Comparison of ENCODE assay signal across 10 cellular contexts in genomic region chr2:8456149-8457091, GRCh38.
A peak's percentile ranks its signal among the peaks of the same experiment; 100 is the strongest.
DNase-seq lines count a peak whose midpoint lies in the region; ATAC-seq, FAIRE-seq and TF ChIP-seq lines count a peak whose summit lies in the region.
"Had no signal": no experiment of that assay in that cellular context is flagged by ENCODE, and none has a peak within 500 bp of the region (broad histone marks: within the 10 kb centered on the region; RNA-seq: fewer than 3 reads in every experiment).

No MANE protein-coding gene starts in this region.

- H2AFZ ChIP-seq in KMS-11 (ENCODE audit: low read depth) (peak overlapping the region; percentile 36), parathyroid adenoma (peak overlapping the region; percentile 78)

- H3K4me2 ChIP-seq in KMS-11 (peak overlapping the region; percentile 74), parathyroid adenoma (ENCODE audit: low read length) (peak overlapping the region; percentile 68)

- H3K4me1 Mint-ChIP-seq in osteocyte (ENCODE audit: unreplicated experiment) = no peaks in the 10 kb centered on the region

- no peaks in the 10 kb centered on the region for H3K9me3 Mint-ChIP-seq in osteocyte (ENCODE audit: unreplicated experiment)

- no peak for ATAC-seq in HG02623 (IDR thresholded peaks at IDR 0.05; ENCODE audit: unreplicated experiment)

- H3K4me1 ChIP-seq in KMS-11 (ENCODE audit: low read depth, poor library complexity, severe bottlenecking) = peaks cover 18% of the 10 kb centered on the region
- peaks cover 9% of the 10 kb centered on the region for H3K4me1 ChIP-seq in parathyroid adenoma

- H3K36me3 Mint-ChIP-seq in osteocyte (ENCODE audit: unreplicated experiment) = no peaks in the 10 kb centered on the region

- H3K36me3 ChIP-seq in KMS-11 (ENCODE audit: insufficient read depth) (no peaks in the 10 kb centered on the region), parathyroid adenoma (ENCODE audit: control insufficient read depth, insufficient read depth, low read length) (no peaks in the 10 kb centered on the region)
- H3K36me3 ChIP-seq: cardiac muscle cell had no signal

- H3K4me3 ChIP-seq in KMS-11 (IDR thresholded peaks at IDR 0.05; ENCODE audit: insufficient read depth, low read depth, low read length) = peak overlapping the region; percentile 62
- no peak overlapping the region for H3K4me3 ChIP-seq in parathyroid adenoma (ENCODE audit: low read depth, low read length)
- H3K4me3 ChIP-seq: cardiac muscle cell had no signal

- H3K9me3 ChIP-seq in parathyroid adenoma (ENCODE audit: control insufficient read depth, low read length) = no peaks in the 10 kb centered on the region

- DNase-seq in GM13976 (ENCODE audit: low spot score) (peak; percentile 66), activated gamma-delta T cell treated with Interleukin-2 at 50 U/mL for 16 hours (peak; percentile 41), GM12892 (ENCODE audit: insufficient read length) (no peak), hypothalamus (lab: John Stamatoyannopoulos, UW) (no peak), osteocyte (ENCODE audit: extremely low spot score, unreplicated experiment) (no peak)
- DNase-seq: nephron progenitor cell had no signal

- in situ Hi-C loops in GM13976 (cut with MboI; ENCODE audit: low sequenced_read_pairs, unreplicated experiment) = no loop called here

- H3K79me2 ChIP-seq in KMS-11 (ENCODE audit: insufficient read depth, low read depth) = no peaks in the 10 kb centered on the region
- no peaks in the 10 kb centered on the region for H3K79me2 ChIP-seq in parathyroid adenoma

- H3K9ac ChIP-seq in KMS-11 (no peak overlapping the region; the same call in 1 of the 2 replicates), parathyroid adenoma (no peak overlapping the region)

- no peaks in the 10 kb centered on the region for H4K20me1 ChIP-seq in KMS-11 (ENCODE audit: insufficient read depth)

- H3K27ac ChIP-seq in KMS-11 (no peak overlapping the region; the same call in 1 of the 2 replicates), parathyroid adenoma (peak overlapping the region; percentile 70)
- H3K27ac ChIP-seq: cardiac muscle cell had no signal

- TF ChIP-seq POLR2A in GM12892 (IDR thresholded peaks at IDR 0.05; ENCODE audit: low read depth, low read length) = no peak

- H3K27ac Mint-ChIP-seq in osteocyte (ENCODE audit: unreplicated experiment) = no peak overlapping the region

- H3K27me3 ChIP-seq in KMS-11 (ENCODE audit: insufficient read depth, low read depth) (no peaks in the 10 kb centered on the region), parathyroid adenoma (ENCODE audit: control insufficient read depth, insufficient read depth, low read length) (no peaks in the 10 kb centered on the region)

- H3K4me3 Mint-ChIP-seq in osteocyte (ENCODE audit: unreplicated experiment) = no peak overlapping the region
- H3K4me3 Mint-ChIP-seq: nephron progenitor cell had no signal

- no peak for TF ChIP-seq CTCF in GM13976 (IDR thresholded peaks at IDR 0.05; ENCODE audit: borderline replicate concordance, control extremely low read depth, extremely low read depth, insufficient read depth, missing control alignments)
- TF ChIP-seq CTCF in KMS-11 (conservative IDR thresholded peaks at IDR 0.05; ENCODE audit: low read depth, low read length) = no peak
- no peak for TF ChIP-seq CTCF in parathyroid adenoma (IDR thresholded peaks at IDR 0.05)
- TF ChIP-seq CTCF in osteocyte (IDR thresholded peaks at IDR 0.05) = no peak

- no peak for FAIRE-seq in GM12892 (lab: Jason Lieb, UNC)

- no peaks in the 10 kb centered on the region for H3K27me3 Mint-ChIP-seq in osteocyte (ENCODE audit: unreplicated experiment)

Comparison
In these comparisons a context has a peak if more than half of its experiments do, and no peak if none do; other contexts are left out.
1. DNase-seq: peak in GM13976 (single experiment) and activated gamma-delta T cell treated with Interleukin-2 at 50 U/mL for 16 hours (single experiment); none in GM12892 (single experiment), hypothalamus (0 of 51) and osteocyte (single experiment).